In genomic region chr9:80040457-80040856, GRCh38 we compare ENCODE assay signal across 17 cellular contexts.
"Had no signal": no experiment of that assay in that cellular context is flagged by ENCODE, and none has a peak within 500 bp of the region (broad histone marks: within the 10 kb centered on the region; RNA-seq: fewer than 3 reads in every experiment).

No MANE protein-coding gene starts in this region.

- DNase-seq: activated CD4-positive, alpha-beta T cell treated with anti-CD3 and anti-CD28 coated beads for 36 hours; activated CD8-positive, alpha-beta memory T cell treated with anti-CD3 and anti-CD28 coated beads, Interleukin-2, amount 50 U/mL, for 4 hours; activated CD8-positive, alpha-beta T cell treated with anti-CD3 and anti-CD28 coated beads for 36 hours; activated gamma-delta T cell; activated T-cell treated with anti-CD3 and anti-CD28 coated beads, Interleukin-2, amount 50 U/mL, for 72 hours; hippocampal formation; mucosa of descending colon; naive thymus-derived CD8-positive, alpha-beta T cell; occipital lobe; sigmoid colon; spleen; stomach; T-helper 2 cell; testis had no signal

- H3K27me3 Mint-ChIP-seq: activated CD8-positive, alpha-beta T cell treated with anti-CD3 and anti-CD28 coated beads for 36 hours had no signal

- H3K4me3 ChIP-seq: cardiac muscle cell, mucosa of descending colon, sigmoid colon, spleen, stomach, testis had no signal

- H3K9me3 ChIP-seq: mucosa of descending colon, sigmoid colon, stomach, testis had no signal

- H3K27ac Mint-ChIP-seq: activated CD4-positive, alpha-beta T cell treated with anti-CD3 and anti-CD28 coated beads for 36 hours; activated CD8-positive, alpha-beta T cell treated with anti-CD3 and anti-CD28 coated beads for 36 hours; activated naive CD4-positive, alpha-beta T cell treated with anti-CD3 and anti-CD28 coated beads, Interleukin-2, amount 50 U/mL, for 72 hours; activated T-cell treated with anti-CD3 and anti-CD28 coated beads, Interleukin-2, amount 50 U/mL, for 72 hours; naive thymus-derived CD8-positive, alpha-beta T cell had no signal

- H3K36me3 Mint-ChIP-seq: activated naive CD4-positive, alpha-beta T cell treated with anti-CD3 and anti-CD28 coated beads, Interleukin-2, amount 50 U/mL, for 72 hours; naive thymus-derived CD8-positive, alpha-beta T cell had no signal

- H3K4me1 Mint-ChIP-seq: activated CD4-positive, alpha-beta T cell treated with anti-CD3 and anti-CD28 coated beads for 36 hours; naive thymus-derived CD8-positive, alpha-beta T cell had no signal

- H3K36me3 ChIP-seq: cardiac muscle cell, sigmoid colon, spleen, stomach had no signal

- ATAC-seq: activated CD4-positive, alpha-beta T cell treated with anti-CD3 and anti-CD28 coated beads for 36 hours; activated CD8-positive, alpha-beta T cell treated with anti-CD3 and anti-CD28 coated beads for 36 hours; activated naive CD4-positive, alpha-beta T cell treated with anti-CD3 and anti-CD28 coated beads, Interleukin-2, amount 50 U/mL, for 72 hours; activated T-cell treated with anti-CD3 and anti-CD28 coated beads, Interleukin-2, amount 50 U/mL, for 72 hours; left lobe of liver; mucosa of descending colon; naive thymus-derived CD8-positive, alpha-beta T cell had no signal

- H3K4me1 ChIP-seq: sigmoid colon, spleen, stomach, testis had no signal

- H3K27ac ChIP-seq: cardiac muscle cell, sigmoid colon, spleen, stomach, testis had no signal

- H3K27me3 ChIP-seq: sigmoid colon, spleen, stomach, testis had no signal

- H3K4me3 Mint-ChIP-seq: activated CD4-positive, alpha-beta T cell treated with anti-CD3 and anti-CD28 coated beads for 36 hours; activated CD8-positive, alpha-beta T cell treated with anti-CD3 and anti-CD28 coated beads for 36 hours; activated T-cell treated with anti-CD3 and anti-CD28 coated beads, Interleukin-2, amount 50 U/mL, for 72 hours; naive thymus-derived CD8-positive, alpha-beta T cell had no signal

- H3K9me3 Mint-ChIP-seq: activated CD8-positive, alpha-beta T cell treated with anti-CD3 and anti-CD28 coated beads for 36 hours; activated naive CD4-positive, alpha-beta T cell treated with anti-CD3 and anti-CD28 coated beads, Interleukin-2, amount 50 U/mL, for 72 hours; activated T-cell treated with anti-CD3 and anti-CD28 coated beads, Interleukin-2, amount 50 U/mL, for 72 hours; naive thymus-derived CD8-positive, alpha-beta T cell had no signal
